31 cellular contexts compared by ENCODE assay signal in genomic region chr6:52933778-52934177, GRCh38. TPM values are rescaled to one million over a fixed set of nuclear protein-coding genes. Genes with fewer than 3 reads are reported as not detected.
DNase-seq lines count a peak whose midpoint lies in the region; ATAC-seq, FAIRE-seq and TF ChIP-seq lines count a peak whose summit lies in the region.
"Had no signal": no experiment of that assay in that cellular context is flagged by ENCODE, and none has a peak within 500 bp of the region (broad histone marks: within the 10 kb centered on the region; RNA-seq: fewer than 3 reads in every experiment).

No MANE protein-coding gene starts in this region.

- TF ChIP-seq POLR2A in HepG2 (IDR thresholded peaks at IDR 0.05; ENCODE audit: insufficient read depth in 1 of 2, low read depth in 2 of 2, low read length in 2 of 2) (no peak), right lobe of liver (IDR thresholded peaks at IDR 0.05) (no peak), K562 (conservative IDR thresholded peaks at IDR 0.05) (no peak)

- H3K4me3 ChIP-seq in HepG2 (replicated peaks in 1 of 3; ENCODE audit: insufficient read depth in 1 of 3, low read depth in 2 of 3, low read length in 3 of 3) (no peak overlapping the region), right lobe of liver (no peak overlapping the region), K562 (no peak overlapping the region), PC-3 (ENCODE audit: low read length) (no peak overlapping the region)
- H3K4me3 ChIP-seq: BLaER1, GM12878 had no signal

- H3K9me3 ChIP-seq in HepG2 (ENCODE audit: low read length) (no peaks in the 10 kb centered on the region), right lobe of liver (no peaks in the 10 kb centered on the region), K562 (replicated peaks; ENCODE audit: control insufficient read depth, insufficient read depth, low read depth, low read length) (no peaks in the 10 kb centered on the region), PC-3 (ENCODE audit: low read length) (no peaks in the 10 kb centered on the region)
- H3K9me3 ChIP-seq: BE2C, BLaER1 had no signal

- ATAC-seq in HepG2, result no peak
- ATAC-seq in right lobe of liver, result no peak
- no peak for ATAC-seq in K562
- ATAC-seq in PC-3, result no peak
- ATAC-seq: GM12878 had no signal

- H3K27me3 ChIP-seq in HepG2 (ENCODE audit: control insufficient read depth in 1 of 2, insufficient read depth in 2 of 2, low read length in 2 of 2) (0 out of 5 replicates have a peak, but pooled peaks cover 0 to 4% of the 10 kb centered on the region in 2 experiments), right lobe of liver (no peaks in the 10 kb centered on the region), K562 (ENCODE audit: control insufficient read depth in 2 of 2, insufficient read depth in 2 of 2, low read length in 2 of 2) (peaks cover 0 to 13% of the 10 kb centered on the region in 2 experiments; a peak in 3 of 5 replicates), PC-3 (ENCODE audit: low read length) (no peaks in the 10 kb centered on the region)
- H3K27me3 ChIP-seq: BE2C, BLaER1 had no signal

- CTCF ChIA-PET in HepG2 (lab: Yijun Ruan, JAX; ENCODE audit: low intra/inter-chr PET ratio, low total read pairs) (no interaction called here), K562 (lab: Yijun Ruan, JAX; ENCODE audit: low intra/inter-chr PET ratio) (no interaction called here), PC-3 (lab: Charles Lee) (no interaction called here)

- TF ChIP-seq RAD21 in HepG2 (CRISPR knock-in tag; IDR thresholded peaks at IDR 0.05) (no peak), K562 (CRISPR knock-in tag; conservative IDR thresholded peaks at IDR 0.05 in 1 of 2, IDR thresholded peaks at IDR 0.05 in 1 of 2) (no peak)

- H3K4me2 ChIP-seq in HepG2 (ENCODE audit: low read depth, low read length), result no peak overlapping the region
- H3K4me2 ChIP-seq in K562 (ENCODE audit: insufficient read depth, low read length), result no peak overlapping the region
- no peak overlapping the region for H3K4me2 ChIP-seq in PC-3 (ENCODE audit: low read length)
- H3K4me2 ChIP-seq: BLaER1 had no signal

- WGBS in HepG2 (ENCODE audit: low lambda C conversion rate), result 46% methylated on average over 2 of the region's 2 CpGs
- WGBS in right lobe of liver (ENCODE audit: insufficient coverage, low coverage, low lambda C conversion rate, missing lambda C conversion rate), result 84% methylated on average over 2 of the region's 2 CpGs
- WGBS in K562 (ENCODE audit: insufficient coverage, low coverage, missing lambda C conversion rate), result 0% methylated on average over 2 of the region's 2 CpGs

- peaks cover 4% of the 10 kb centered on the region for H3F3A ChIP-seq in PC-3 (ENCODE audit: low read length, unreplicated experiment)

- TF ChIP-seq CTCF in HepG2 (CRISPR knock-in tag; IDR thresholded peaks at IDR 0.05) (no peak), right lobe of liver (IDR thresholded peaks at IDR 0.05) (no peak), K562 (IDR thresholded peaks at IDR 0.05 in 2 of 3, conservative IDR thresholded peaks at IDR 0.05 in 1 of 3; ENCODE audit: insufficient read depth in 2 of 3, low read depth in 1 of 3, low read length in 3 of 3) (no peak), PC-3 (conservative IDR thresholded peaks at IDR 0.05; ENCODE audit: low read depth, low read length) (no peak)

- no peaks in the 10 kb centered on the region for H3K9me2 ChIP-seq in PC-3 (replicated peaks; ENCODE audit: low read length)

- H2AFZ ChIP-seq in HepG2 (ENCODE audit: low read length) (no peak overlapping the region), K562 (ENCODE audit: low read depth, low read length) (no peak overlapping the region), PC-3 (ENCODE audit: low read length) (no peak overlapping the region)

- in situ Hi-C loops in HepG2 (cut with HindIII; ENCODE audit: extremely low pct_ligation_motif_present, low pct_unique_long_range_greater_than_20kb), result no loop called here
- in situ Hi-C loops in K562 (cut with MboI), result no loop called here

- H4K20me1 ChIP-seq in HepG2 (ENCODE audit: insufficient read depth, low read length) (no peaks in the 10 kb centered on the region), K562 (replicated peaks; ENCODE audit: control insufficient read depth, insufficient read depth, low read length) (no peaks in the 10 kb centered on the region), PC-3 (ENCODE audit: low read length) (no peaks in the 10 kb centered on the region)
- H4K20me1 ChIP-seq: BLaER1 had no signal

- intact Hi-C loops in HepG2 (cut with micrococcal nuclease; ENCODE audit: unreplicated experiment) (no loop called here), right lobe of liver (cut with DNase I) (no loop called here), K562 (cut with micrococcal nuclease) (no loop called here), PC-3 (cut with micrococcal nuclease) (no loop called here)

- H3K4me1 ChIP-seq in HepG2 (ENCODE audit: insufficient read depth, low read length) (peaks cover 19% of the 10 kb centered on the region), right lobe of liver (peaks cover 0 to 18% (median 2%) of the 10 kb centered on the region in 4 donors), K562 (replicated peaks in 1 of 2; ENCODE audit: control insufficient read depth in 2 of 2, insufficient read depth in 2 of 2, low read length in 2 of 2) (peaks cover 0 to 3% of the 10 kb centered on the region in 2 experiments; a peak in 2 of 5 replicates), PC-3 (ENCODE audit: insufficient read depth, low read length) (peaks cover 19% of the 10 kb centered on the region)

- H3K27ac ChIP-seq in HepG2 (ENCODE audit: extremely low read length, insufficient read depth, low read length) (no peak overlapping the region), right lobe of liver (no peak overlapping the region), K562 (ENCODE audit: extremely low read depth, low read depth, low read length) (no peak overlapping the region), PC-3 (ENCODE audit: low read length) (no peak overlapping the region)
- H3K27ac ChIP-seq: 22Rv1, BLaER1 had no signal

- H3K36me3 ChIP-seq in HepG2 (replicated peaks in 1 of 2; ENCODE audit: control insufficient read depth in 1 of 2, insufficient read depth in 2 of 2, low read length in 2 of 2) (no peaks in the 10 kb centered on the region), right lobe of liver (no peaks in the 10 kb centered on the region), K562 (ENCODE audit: control insufficient read depth, insufficient read depth, low read length) (no peaks in the 10 kb centered on the region), PC-3 (ENCODE audit: low read depth, low read length) (no peaks in the 10 kb centered on the region)
- H3K36me3 ChIP-seq: BE2C, BLaER1 had no signal

- no peaks in the 10 kb centered on the region for H3K9me1 ChIP-seq in K562 (ENCODE audit: control insufficient read depth, insufficient read depth, low read length)

- no peaks in the 10 kb centered on the region for H3K79me2 ChIP-seq in HepG2 (ENCODE audit: insufficient read depth, low read length)
- H3K79me2 ChIP-seq in K562 (ENCODE audit: control insufficient read depth, insufficient read depth, low read length), result no peaks in the 10 kb centered on the region
- H3K79me2 ChIP-seq in PC-3 (ENCODE audit: low read length), result no peaks in the 10 kb centered on the region

- H3K9ac ChIP-seq in HepG2 (ENCODE audit: insufficient read depth, low read depth, low read length), result no peak overlapping the region
- no peak overlapping the region for H3K9ac ChIP-seq in K562 (ENCODE audit: insufficient read depth in 1 of 2, low read depth in 2 of 2, low read length in 2 of 2)
- no peak overlapping the region for H3K9ac ChIP-seq in PC-3 (ENCODE audit: low read length)
- H3K9ac ChIP-seq: BLaER1 had no signal

- BruUV-seq in HepG2 (replicated peaks; lab: Mats Ljungman, UMichigan) (no TSS peak), K562 (replicated peaks; lab: Mats Ljungman, UMichigan) (no TSS peak), PC-3 (replicated peaks; lab: Mats Ljungman, UMichigan) (no TSS peak)

- DNase-seq in HepG2 (ENCODE audit: low spot score) (no peak), right lobe of liver (no peak), K562 (ENCODE audit: extremely low read depth in 1 of 4, low spot score in 3 of 4) (no peak), islet precursor cell (peak; percentile 0), PC-3 (no peak), NCI-H2227 (lab: John Stamatoyannopoulos, UW; ENCODE audit: unreplicated experiment) (no peak)
- DNase-seq: ACHN; BE2C; C1 segment of cervical spinal cord; CD4-positive, alpha-beta memory T cell; CD4-positive, CD25-positive, alpha-beta regulatory T cell; CD8-positive, alpha-beta memory T cell; COR-L47; DMS 273 treated with DMSO at 0.1 percent for 48 hours; DMS153; DMS53; DMS79; DND-41; EL; GDM1 had no signal

- POLR2A ChIA-PET in HepG2 (lab: Yijun Ruan, JAX) (no interaction called here), K562 (lab: Yijun Ruan, JAX) (interaction anchor here (1.2 kb wide), 1 partner anchor 13 kb away, joined by 3 read pairs; no protein-coding TSS in a partner anchor), PC-3 (lab: Charles Lee; ENCODE audit: unreplicated experiment) (no interaction called here)

- no peak for FAIRE-seq in HepG2 (lab: Jason Lieb, UNC)
- no peak for FAIRE-seq in K562 (lab: Jason Lieb, UNC)
- FAIRE-seq: A204.1, GM12878, GM12892, GM18507 had no signal

- TF ChIP-seq EP300 in HepG2 (IDR thresholded peaks at IDR 0.05; ENCODE audit: low read depth in 2 of 2, low read length in 2 of 2), result no peak
- TF ChIP-seq EP300 in HepG2 (CRISPR knock-in tag; IDR thresholded peaks at IDR 0.05; ENCODE audit: borderline replicate concordance), result no peak
- TF ChIP-seq EP300 in K562 (IDR thresholded peaks at IDR 0.05; ENCODE audit: low read length), result no peak

RNA-seq across cellular contexts. Expression of gene GSTA3, which starts 24.3 kb away (rescaled TPM):
- total RNA-seq in HepG2 (2016; rRNA removed; fragmentation: Illumina TruSeq; extraction: Trizol) (not detected in 2 replicates), right lobe of liver (not detected), K562 (2014; rRNA removed) (not detected in 2 replicates), K562 (2014; rRNA removed; fragmentation: Illumina TruSeq; extraction: Trizol) (not detected in 2 replicates), K562 (2015; rRNA removed; fragmentation: Illumina TruSeq; extraction: Trizol) (not detected in 2 replicates), K562 (2021) (not detected in 2 replicates), PC-3 (2014; rRNA removed) (not detected in 2 replicates)
- not detected in 2 replicates for total RNA-seq in HepG2 (2016; cell fraction: cytosol; rRNA removed; fragmentation: Illumina TruSeq; extraction: Trizol; ENCODE audit: low read depth)
- not detected in 2 replicates for total RNA-seq in HepG2 (2016; cell fraction: insoluble cytoplasmic fraction; rRNA removed; fragmentation: Illumina TruSeq; extraction: Trizol)
- total RNA-seq in HepG2 (2016; cell fraction: membrane; rRNA removed; fragmentation: Illumina TruSeq; extraction: Trizol), result not detected in 2 replicates
- not detected in 2 replicates for total RNA-seq in HepG2 (2016; cell fraction: nucleus; rRNA removed; fragmentation: Illumina TruSeq; extraction: Trizol)
- polyA plus RNA-seq in HepG2 (2011; rRNA removed) (not detected in 2 replicates), K562 (2011; rRNA removed) (not detected in 2 replicates), K562 (2014; fragmentation: Illumina TruSeq; extraction: Trizol) (not detected in 2 replicates), K562 (2014; fragmentation: Nextera tagmentation; extraction: Ambion mirVana) (not detected), K562 (2014; rRNA removed) (not detected in 2 replicates)
- not detected in 2 replicates for polyA plus RNA-seq in HepG2 (2011; cell fraction: cytosol; rRNA removed)
- polyA plus RNA-seq in HepG2 (2011; cell fraction: nucleus; rRNA removed), result not detected in 2 replicates
- polyA plus RNA-seq in HepG2 (2012), result not detected in 2 replicates
- not detected in 2 replicates for polyA plus RNA-seq in HepG2 (2016; cell fraction: cytosol; fragmentation: Illumina TruSeq; extraction: Trizol; ENCODE audit: low read depth)
- not detected in 2 replicates for polyA plus RNA-seq in HepG2 (2016; cell fraction: insoluble cytoplasmic fraction; fragmentation: Illumina TruSeq; extraction: Trizol; ENCODE audit: low read depth)
- polyA plus RNA-seq in HepG2 (2016; cell fraction: membrane; fragmentation: Illumina TruSeq; extraction: Trizol; ENCODE audit: low read depth), result not detected in 2 replicates
- not detected in 2 replicates for polyA plus RNA-seq in HepG2 (2016; cell fraction: nucleus; fragmentation: Illumina TruSeq; extraction: Trizol; ENCODE audit: insufficient read depth, low read depth)
- polyA minus RNA-seq in HepG2 (2011; rRNA and poly(A)+ RNA removed; ENCODE audit: low replicate concordance), result not detected in 2 replicates
- polyA minus RNA-seq in HepG2 (2011; cell fraction: cytosol; rRNA and poly(A)+ RNA removed), result not detected in 2 replicates
- polyA minus RNA-seq in HepG2 (2011; cell fraction: nucleus; rRNA and poly(A)+ RNA removed), result not detected in 2 replicates
- not detected in 2 replicates for total RNA-seq in K562 (2011; cell fraction: chromatin; rRNA removed; ENCODE audit: low replicate concordance)
- not detected in 2 replicates for total RNA-seq in K562 (2011; cell fraction: nucleolus; rRNA removed)
- not detected in 2 replicates for total RNA-seq in K562 (2011; cell fraction: nucleoplasm; rRNA removed)
- polyA plus RNA-seq in K562 (2011; cell fraction: cytosol; rRNA removed), result not detected in 2 replicates
- polyA plus RNA-seq in K562 (2011; cell fraction: nucleus; rRNA removed), result not detected in 2 replicates
- polyA plus RNA-seq in K562 (2012), result not detected in 2 replicates
- not detected in 2 replicates for polyA minus RNA-seq in K562 (2011; rRNA and poly(A)+ RNA removed)
- not detected in 2 replicates for polyA minus RNA-seq in K562 (2011; cell fraction: cytosol; rRNA and poly(A)+ RNA removed)
- polyA minus RNA-seq in K562 (2011; cell fraction: nucleus; rRNA and poly(A)+ RNA removed), result not detected in 2 replicates
- total RNA-seq: A673; CD4-positive, alpha-beta memory T cell; CD4-positive, CD25-positive, alpha-beta regulatory T cell; CD8-positive, alpha-beta memory T cell; Daoy; G401; GM12878 had no signal
- polyA plus RNA-seq: AG04450; CD14-positive monocyte; CD4-positive, alpha-beta memory T cell; CD4-positive, CD25-positive, alpha-beta regulatory T cell; CD8-positive, alpha-beta memory T cell; GM12878 had no signal

Comparison
In these comparisons a context has a peak if more than half of its experiments do, and no peak if none do; other contexts are left out.
1. Of the 241 proteins assayed by ChIP-seq in both HepG2 and K562: peak only in HepG2: none; only in K562: CEBPG; in both: CEBPB; in neither: 239.